ENCODE assay signal across 13 cellular contexts in the genomic region with DNA sequence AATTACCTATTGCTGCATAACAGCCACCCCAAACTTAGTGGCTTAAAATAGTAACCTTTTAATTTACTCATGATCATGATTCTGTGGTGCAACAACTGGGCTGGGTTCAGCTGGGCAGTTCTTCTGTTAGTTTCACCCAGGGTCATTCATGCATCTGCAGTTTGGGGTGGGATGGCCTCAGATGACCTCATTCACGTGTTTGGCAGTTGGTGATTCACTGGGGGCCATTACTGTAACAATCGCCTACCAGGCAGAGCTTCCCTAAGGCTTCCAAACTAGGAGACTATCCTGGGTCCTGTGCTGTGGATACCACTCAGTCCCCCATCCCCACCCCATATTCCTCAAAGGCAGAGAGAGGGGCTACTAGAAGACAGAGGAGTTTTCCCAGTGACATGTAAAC. TPM values are rescaled to one million over a fixed set of nuclear protein-coding genes. Genes with fewer than 3 reads are reported as not detected.
"Had no signal": no experiment of that assay in that cellular context is flagged by ENCODE, and none has a peak within 500 bp of the region (broad histone marks: within the 10 kb centered on the region; RNA-seq: fewer than 3 reads in every experiment).

No MANE protein-coding gene starts in this region.

RNA-seq across cellular contexts. Expression of gene RHD, which starts 6.1 kb away (rescaled TPM):
- total RNA-seq: activated CD4-positive, alpha-beta T cell treated with anti-CD3 and anti-CD28 coated beads for 36 hours; activated CD4-positive, alpha-beta T cell treated with anti-CD3 and anti-CD28 coated beads, Interleukin-2, amount 10 ng/mL, durations not matched to agents 7 days and 5 days; activated naive CD8-positive, alpha-beta T cell treated with anti-CD3 and anti-CD28 coated beads, Interleukin-2, amount 10 ng/mL, durations not matched to agents 7 days and 5 days; activated T-helper 2 cell treated with anti-CD3 and anti-CD28 coated beads, Interferon-gamma antibody, Interleukin-2, Interleukin-4, amounts not matched to agents 10 μg/mL and 5 μg/mL and 100 μg/mL, durations not matched to agents 14 hours and 24 hours and 36 hours; ascending aorta; cardiac muscle cell; chondrocyte; LHCN-M2; NCI-H460; OCI-LY7; PC-9; Right ventricle myocardium inferior; WTC11 had no signal
